Comparison of ENCODE assay signal across 10 cellular contexts in genomic region chr12:75960086-75960910, GRCh38.
DNase-seq lines count a peak whose midpoint lies in the region; ATAC-seq, FAIRE-seq and TF ChIP-seq lines count a peak whose summit lies in the region.
"Had no signal": no experiment of that assay in that cellular context is flagged by ENCODE, and none has a peak within 500 bp of the region (broad histone marks: within the 10 kb centered on the region; RNA-seq: fewer than 3 reads in every experiment).

No MANE protein-coding gene starts in this region.

- no peak for FAIRE-seq in RCC 7860 (lab: Jason Lieb, UNC)

- H3K9me3 Mint-ChIP-seq in nephron progenitor cell = no peaks in the 10 kb centered on the region
- H3K9me3 Mint-ChIP-seq: naive thymus-derived CD8-positive, alpha-beta T cell had no signal

- H3K27ac Mint-ChIP-seq in nephron progenitor cell = peak overlapping the region; percentile 87

- DNase-seq in nephron progenitor cell (no peak), H4 (ENCODE audit: low spot score) (no peak), NCI-H2171 treated with DMSO at 0.1 percent for 48 hours (lab: John Stamatoyannopoulos, UW) (no peak), RCC 7860 (ENCODE audit: low spot score) (no peak)
- DNase-seq: naive thymus-derived CD8-positive, alpha-beta T cell; NCI-H1930 had no signal

- peaks cover 8% of the 10 kb centered on the region for H3K27me3 Mint-ChIP-seq in nephron progenitor cell (ENCODE audit: low read depth, poor library complexity)

- no peak for TF ChIP-seq CTCF in nephron progenitor cell (IDR thresholded peaks at IDR 0.05)

- H3K36me3 Mint-ChIP-seq in nephron progenitor cell (ENCODE audit: low read depth) = no peaks in the 10 kb centered on the region
- H3K36me3 Mint-ChIP-seq: naive thymus-derived CD8-positive, alpha-beta T cell had no signal

- H3K4me3 Mint-ChIP-seq in nephron progenitor cell = no peak overlapping the region
- H3K4me3 Mint-ChIP-seq: naive thymus-derived CD8-positive, alpha-beta T cell had no signal

- peaks cover 50% of the 10 kb centered on the region for H3K4me1 Mint-ChIP-seq in nephron progenitor cell

- ATAC-seq in GM18907 (IDR thresholded peaks at IDR 0.05; ENCODE audit: unreplicated experiment) = peak; percentile 61
- ATAC-seq in HG03354 (IDR thresholded peaks at IDR 0.05; ENCODE audit: poor library complexity, severe bottlenecking, unreplicated experiment) = peak; percentile 70
- ATAC-seq in SK-N-SH treated with all-trans-retinoic acid at 6 μM for 48 hours = peak; percentile 37
- no peak for ATAC-seq in HG02884 (IDR thresholded peaks at IDR 0.05; ENCODE audit: unreplicated experiment)
- ATAC-seq: naive thymus-derived CD8-positive, alpha-beta T cell had no signal

TF ChIP-seq in SK-N-SH treated with all-trans-retinoic acid at 6 μM for 48 hours, 23 proteins besides CTCF, POLR2A, EP300 and RAD21:
- TF ChIP-seq SNAI2 (CRISPR knock-in tag; IDR thresholded peaks at IDR 0.05) = no peak
- no peak for TF ChIP-seq BACH2 (CRISPR knock-in tag; IDR thresholded peaks at IDR 0.05; ENCODE audit: borderline replicate concordance)
- TF ChIP-seq GLIS3 (CRISPR knock-in tag; IDR thresholded peaks at IDR 0.05) = no peak
- no peak for TF ChIP-seq CSDC2 (CRISPR knock-in tag; IDR thresholded peaks at IDR 0.05)
- TF ChIP-seq ARNTL (CRISPR knock-in tag; IDR thresholded peaks at IDR 0.05; ENCODE audit: borderline replicate concordance, low read depth) = no peak
- no peak for TF ChIP-seq ZNF565 (CRISPR knock-in tag; conservative IDR thresholded peaks at IDR 0.05; ENCODE audit: low read depth)
- no peak for TF ChIP-seq ZFP3 (CRISPR knock-in tag; IDR thresholded peaks at IDR 0.05)
- no peak for TF ChIP-seq PATZ1 (CRISPR knock-in tag; IDR thresholded peaks at IDR 0.05; ENCODE audit: borderline replicate concordance)
- no peak for TF ChIP-seq POU6F1 (CRISPR knock-in tag; IDR thresholded peaks at IDR 0.05; ENCODE audit: borderline replicate concordance, low read depth)
- no peak for TF ChIP-seq ZNF8 (CRISPR knock-in tag; IDR thresholded peaks at IDR 0.05)
- TF ChIP-seq, protein P1, sequence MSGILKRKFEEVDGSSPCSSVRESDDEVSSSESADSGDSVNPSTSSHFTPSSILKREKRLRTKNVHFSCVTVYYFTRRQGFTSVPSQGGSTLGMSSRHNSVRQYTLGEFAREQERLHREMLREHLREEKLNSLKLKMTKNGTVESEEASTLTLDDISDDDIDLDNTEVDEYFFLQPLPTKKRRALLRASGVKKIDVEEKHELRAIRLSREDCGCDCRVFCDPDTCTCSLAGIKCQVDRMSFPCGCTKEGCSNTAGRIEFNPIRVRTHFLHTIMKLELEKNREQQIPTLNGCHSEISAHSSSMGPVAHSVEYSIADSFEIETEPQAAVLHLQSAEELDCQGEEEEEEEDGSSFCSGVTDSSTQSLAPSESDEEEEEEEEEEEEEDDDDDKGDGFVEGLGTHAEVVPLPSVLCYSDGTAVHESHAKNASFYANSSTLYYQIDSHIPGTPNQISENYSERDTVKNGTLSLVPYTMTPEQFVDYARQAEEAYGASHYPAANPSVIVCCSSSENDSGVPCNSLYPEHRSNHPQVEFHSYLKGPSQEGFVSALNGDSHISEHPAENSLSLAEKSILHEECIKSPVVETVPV (CRISPR knock-in tag; IDR thresholded peaks at IDR 0.05) = no peak
- no peak for TF ChIP-seq ESRRG (CRISPR knock-in tag; IDR thresholded peaks at IDR 0.05)
- TF ChIP-seq CREB5 (CRISPR knock-in tag; IDR thresholded peaks at IDR 0.05; ENCODE audit: low read depth) = no peak
- TF ChIP-seq TCF4 (CRISPR knock-in tag; IDR thresholded peaks at IDR 0.05; ENCODE audit: borderline replicate concordance) = no peak
